Comparison of ENCODE assay signal across 9 cellular contexts in the genomic region with DNA sequence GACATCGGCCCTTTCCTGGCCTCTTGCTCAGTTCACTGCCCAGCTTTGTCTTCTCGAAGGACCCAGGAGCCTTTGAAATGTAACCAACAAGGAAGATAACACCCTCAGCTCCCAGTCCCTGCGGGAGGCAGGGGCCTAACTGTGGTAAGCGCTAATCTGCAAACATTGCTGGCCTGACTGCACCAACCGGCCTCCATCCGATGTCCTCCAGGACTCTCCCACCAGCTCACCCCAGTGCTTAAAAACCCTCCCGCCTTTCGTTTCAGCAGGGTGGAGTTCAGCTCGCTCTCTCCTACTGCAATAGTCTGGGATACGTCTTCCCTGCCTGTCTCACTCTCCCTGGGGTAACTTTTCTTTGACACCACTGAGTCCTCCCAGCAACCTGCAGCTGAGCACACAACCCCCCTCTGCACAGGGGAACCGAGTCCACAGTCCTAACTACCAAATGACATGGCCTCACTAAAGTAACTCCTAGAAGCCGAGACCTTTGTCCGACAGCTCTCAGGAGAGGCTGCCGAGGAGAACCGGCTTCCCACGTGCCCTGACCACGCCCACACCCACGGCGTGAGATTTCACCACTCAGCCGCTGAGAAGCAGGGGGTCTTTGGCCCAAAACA.
DNase-seq lines count a peak whose midpoint lies in the region; ATAC-seq and TF ChIP-seq lines count a peak whose summit lies in the region.
"Had no signal": no experiment of that assay in that cellular context is flagged by ENCODE, and none has a peak within 500 bp of the region (broad histone marks: within the 10 kb centered on the region; RNA-seq: fewer than 3 reads in every experiment).

No MANE protein-coding gene starts in this region.

- peaks cover 7% of the 10 kb centered on the region for H3K27me3 Mint-ChIP-seq in neural progenitor cell (ENCODE audit: insufficient read depth, low read depth)

- H3K4me3 ChIP-seq in effector memory CD4-positive, alpha-beta T cell (ENCODE audit: insufficient read depth, low read depth, low read length, poor library complexity, severe bottlenecking), result no peak overlapping the region
- no peak overlapping the region for H3K4me3 ChIP-seq in neural progenitor cell
- H3K4me3 ChIP-seq: ovary had no signal

- H3F3A ChIP-seq in neural progenitor cell (ENCODE audit: low read depth), result peaks cover 15% of the 10 kb centered on the region

- no peaks in the 10 kb centered on the region for H3K9me3 Mint-ChIP-seq in neural progenitor cell

- peaks cover 43% of the 10 kb centered on the region for H3K4me1 Mint-ChIP-seq in neural progenitor cell

- H3K27ac Mint-ChIP-seq in neural progenitor cell, result peak overlapping the region; percentile 68

- H3K4me2 ChIP-seq in neural progenitor cell, result peak overlapping the region; percentile 62

- H2AFZ ChIP-seq in neural progenitor cell (replicated peaks), result no peak overlapping the region

- intact Hi-C loops in head of caudate nucleus (cut with DNase I), result loop anchor here (5.0 kb wide), 2 partner anchors 54 to 134 kb away; no protein-coding TSS in a partner anchor

- no peak for ATAC-seq in HG02623 (IDR thresholded peaks at IDR 0.05; ENCODE audit: unreplicated experiment)

- H3K27me3 ChIP-seq in effector memory CD4-positive, alpha-beta T cell (replicated peaks; ENCODE audit: control insufficient read depth, insufficient read depth, low read length, poor library complexity, severe bottlenecking), result no peaks in the 10 kb centered on the region
- H3K27me3 ChIP-seq in neural progenitor cell, result peaks cover 42% of the 10 kb centered on the region
- H3K27me3 ChIP-seq: ovary had no signal

- H3K27ac ChIP-seq in effector memory CD4-positive, alpha-beta T cell (ENCODE audit: insufficient read depth, low read length, poor library complexity, severe bottlenecking), result peak overlapping the region; percentile 90
- H3K27ac ChIP-seq in neural progenitor cell, result no peak overlapping the region

- no peaks in the 10 kb centered on the region for H4K20me1 ChIP-seq in neural progenitor cell (ENCODE audit: low read depth)

- H3K36me3 ChIP-seq in effector memory CD4-positive, alpha-beta T cell (ENCODE audit: control insufficient read depth, insufficient read depth, low read length), result no peaks in the 10 kb centered on the region
- no peaks in the 10 kb centered on the region for H3K36me3 ChIP-seq in neural progenitor cell
- H3K36me3 ChIP-seq: ovary had no signal

- H3K79me2 ChIP-seq in neural progenitor cell (ENCODE audit: low read depth), result no peaks in the 10 kb centered on the region

- H3K4me3 Mint-ChIP-seq in neural progenitor cell, result peak overlapping the region; percentile 48

- H3K9me3 ChIP-seq in effector memory CD4-positive, alpha-beta T cell (ENCODE audit: control insufficient read depth, low read length), result no peaks in the 10 kb centered on the region
- no peaks in the 10 kb centered on the region for H3K9me3 ChIP-seq in neural progenitor cell (ENCODE audit: low read depth)
- H3K9me3 ChIP-seq: ovary had no signal

- TF ChIP-seq CTCF in neural progenitor cell (IDR thresholded peaks at IDR 0.05), result no peak

- peaks cover 85% of the 10 kb centered on the region for H3K4me1 ChIP-seq in effector memory CD4-positive, alpha-beta T cell (ENCODE audit: control insufficient read depth, insufficient read depth, low read length, poor library complexity, severe bottlenecking)
- H3K4me1 ChIP-seq in neural progenitor cell, result peaks cover 24% of the 10 kb centered on the region

- no peaks in the 10 kb centered on the region for H3K36me3 Mint-ChIP-seq in neural progenitor cell

- peak; percentile 80 for DNase-seq in CD1c-positive myeloid dendritic cell (ENCODE audit: extremely low spot score)
- peak; percentile 41 for DNase-seq in NAMALWA (ENCODE audit: low spot score)
- no peak for DNase-seq in effector memory CD4-positive, alpha-beta T cell
- peak; percentile 63 for DNase-seq in neural progenitor cell (ENCODE audit: low spot score)
- DNase-seq in stimulated activated CD4-positive, alpha-beta T cell treated with anti-CD3 and anti-CD28 coated beads, Interleukin-2, amount 100 ng/mL, for 24 hours, result no peak
- no peak for DNase-seq in head of caudate nucleus
- DNase-seq in RKO (ENCODE audit: low spot score), result no peak

- H3K9ac ChIP-seq in neural progenitor cell, result no peak overlapping the region

Comparison
In these comparisons a context has a peak if more than half of its experiments do, and no peak if none do; other contexts are left out.
1. DNase-seq: peak in CD1c-positive myeloid dendritic cell (single experiment), NAMALWA (single experiment) and neural progenitor cell (single experiment); none in effector memory CD4-positive, alpha-beta T cell (0 of 3), stimulated activated CD4-positive, alpha-beta T cell treated with anti-CD3 and anti-CD28 coated beads, Interleukin-2, amount 100 ng/mL, for 24 hours (0 of 2), head of caudate nucleus (0 of 42) and RKO (single experiment).